In the genomic region with DNA sequence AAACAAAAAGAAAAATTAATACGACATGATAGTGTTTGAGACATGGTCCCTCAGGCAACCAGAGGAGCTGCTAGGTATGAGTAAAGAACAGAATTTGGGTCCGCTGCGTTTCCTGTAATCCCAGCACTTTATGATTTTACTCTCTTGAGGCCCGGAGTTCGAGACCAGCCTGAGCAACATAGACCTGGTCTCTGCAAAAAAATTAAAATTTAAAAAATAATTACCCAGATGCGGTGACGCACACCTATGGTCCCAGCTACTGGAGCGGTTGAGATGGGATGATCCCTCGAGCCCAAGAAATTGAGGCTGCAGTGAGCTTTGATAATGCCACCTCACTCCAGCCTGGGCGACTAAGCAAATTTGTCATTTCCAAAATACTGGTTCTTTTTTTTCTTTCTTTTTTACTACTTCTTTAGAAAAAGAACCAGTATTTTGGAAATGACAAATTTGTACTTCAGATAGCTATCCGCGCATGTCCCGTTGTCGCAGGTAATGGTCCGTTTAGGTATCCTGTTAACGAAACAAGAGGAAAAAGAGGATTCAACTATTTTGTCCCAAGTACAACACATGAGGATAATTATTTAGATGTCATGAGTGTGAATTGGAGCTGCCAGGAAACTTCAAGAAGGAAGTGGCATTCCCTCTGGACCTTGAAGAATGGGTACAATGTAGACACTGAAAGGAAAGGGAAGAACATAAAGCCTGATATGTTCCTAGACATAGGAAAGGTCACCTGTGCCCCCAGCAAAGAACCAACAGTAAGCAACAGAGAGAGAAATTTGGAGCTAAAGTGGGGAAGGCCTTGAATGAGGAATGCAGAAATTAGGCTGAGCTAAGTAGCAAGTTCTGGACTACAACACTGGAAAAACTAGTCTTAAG, we compare ENCODE assay signal across 8 cellular contexts. TPM values are rescaled to one million over a fixed set of nuclear protein-coding genes. Genes with fewer than 3 reads are reported as not detected.
DNase-seq lines count a peak whose midpoint lies in the region; ATAC-seq and TF ChIP-seq lines count a peak whose summit lies in the region.

No MANE protein-coding gene starts in this region.

- peak overlapping the region; percentile 100 for H3K27ac Mint-ChIP-seq in activated CD4-positive, alpha-beta T cell treated with anti-CD3 and anti-CD28 coated beads, Interleukin-2, amount 10 ng/mL, durations not matched to agents 24 days and 14 days

- H3K4me1 Mint-ChIP-seq in activated CD4-positive, alpha-beta T cell treated with anti-CD3 and anti-CD28 coated beads, Interleukin-2, amount 10 ng/mL, durations not matched to agents 24 days and 14 days, result peaks cover 28% of the 10 kb centered on the region

- H3K27me3 Mint-ChIP-seq in activated CD4-positive, alpha-beta T cell treated with anti-CD3 and anti-CD28 coated beads, Interleukin-2, amount 10 ng/mL, durations not matched to agents 24 days and 14 days, result no peaks in the 10 kb centered on the region

- DNase-seq in NCI-H1105 treated with DMSO at 0.1 percent for 48 hours (lab: John Stamatoyannopoulos, UW), result peak; percentile 74
- DNase-seq in NCI-H1105 (lab: John Stamatoyannopoulos, UW), result no peak
- DNase-seq in activated CD4-positive, alpha-beta T cell treated with anti-CD3 and anti-CD28 coated beads, Interleukin-2, amount 10 ng/mL, durations not matched to agents 24 days and 14 days, result no peak
- peak; percentile 47 to 72 for DNase-seq in erythroblast (lab: John Stamatoyannopoulos, UW)
- DNase-seq in retina, result peak; percentile 6
- DNase-seq in pons (ENCODE audit: low spot score), result no peak
- DNase-seq in NCI-H446 (lab: John Stamatoyannopoulos, UW), result no peak

- no peaks in the 10 kb centered on the region for H3K9me3 Mint-ChIP-seq in activated CD4-positive, alpha-beta T cell treated with anti-CD3 and anti-CD28 coated beads, Interleukin-2, amount 10 ng/mL, durations not matched to agents 24 days and 14 days

- ATAC-seq in HG03196 (IDR thresholded peaks at IDR 0.05; ENCODE audit: unreplicated experiment), result no peak

- intact Hi-C loops in activated CD4-positive, alpha-beta T cell treated with anti-CD3 and anti-CD28 coated beads, Interleukin-2, amount 10 ng/mL, durations not matched to agents 24 days and 14 days (cut with micrococcal nuclease), result loop anchor here (1.0 to 5.0 kb wide), 11 partner anchors 64 to 994 kb away; partner anchors contain the start of genes ARHGAP5, DTD2, HEATR5A and NUBPL

- peak overlapping the region; percentile 86 for H3K4me3 Mint-ChIP-seq in activated CD4-positive, alpha-beta T cell treated with anti-CD3 and anti-CD28 coated beads, Interleukin-2, amount 10 ng/mL, durations not matched to agents 24 days and 14 days

- no peak for TF ChIP-seq POLR2A in erythroblast (IDR thresholded peaks at IDR 0.05; ENCODE audit: low read length)

- H3K36me3 Mint-ChIP-seq in activated CD4-positive, alpha-beta T cell treated with anti-CD3 and anti-CD28 coated beads, Interleukin-2, amount 10 ng/mL, durations not matched to agents 24 days and 14 days (ENCODE audit: low read depth), result peaks cover 11% of the 10 kb centered on the region

RNA-seq across cellular contexts. Expression of gene HECTD1, which starts 1.2 kb away (rescaled TPM):
- total RNA-seq in activated CD4-positive, alpha-beta T cell treated with anti-CD3 and anti-CD28 coated beads, Interleukin-2, amount 10 ng/mL, durations not matched to agents 24 days and 14 days, result 116 TPM in 2 replicates

Comparison
In these comparisons a context has a peak if more than half of its experiments do, and no peak if none do; other contexts are left out.
1. DNase-seq: peak in NCI-H1105 treated with DMSO at 0.1 percent for 48 hours (single experiment), erythroblast (2 of 2) and retina (single experiment); none in NCI-H1105 (single experiment), activated CD4-positive, alpha-beta T cell treated with anti-CD3 and anti-CD28 coated beads, Interleukin-2, amount 10 ng/mL, durations not matched to agents 24 days and 14 days (single experiment), pons (single experiment) and NCI-H446 (0 of 2).